In the genomic region with DNA sequence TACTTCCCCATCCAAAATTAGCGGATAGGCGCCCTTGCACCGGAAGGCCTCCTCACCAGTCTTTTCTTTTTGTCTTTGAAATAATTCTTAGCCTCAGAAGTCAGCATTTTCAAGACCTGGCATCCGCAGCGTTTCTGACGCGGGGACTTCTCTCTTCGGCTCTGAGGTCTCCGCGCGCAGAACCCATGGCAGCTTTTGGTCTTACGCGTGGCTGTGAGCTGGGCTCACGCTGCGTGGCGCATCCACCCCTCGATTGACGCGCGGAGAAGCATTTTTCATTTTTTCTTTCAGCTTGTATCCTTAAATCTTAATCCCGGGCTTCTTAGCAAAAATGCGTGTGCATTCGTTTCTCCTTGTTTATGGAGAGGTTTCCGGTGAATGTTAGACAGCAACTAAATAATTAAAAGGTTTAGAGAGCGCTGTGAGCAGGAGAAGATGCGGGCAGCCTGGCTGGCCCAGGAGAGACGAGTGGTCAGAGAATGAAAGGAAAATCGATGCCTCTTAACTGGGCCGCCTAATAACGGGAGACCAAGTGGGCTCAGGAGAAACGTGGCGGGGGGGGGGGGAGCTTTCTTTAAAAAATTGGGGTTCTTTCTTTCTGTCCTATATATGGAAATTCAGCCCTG, we compare ENCODE assay signal across 8 cellular contexts. TPM values are rescaled to one million over a fixed set of nuclear protein-coding genes. Genes with fewer than 3 reads are reported as not detected.
DNase-seq lines count a peak whose midpoint lies in the region; ATAC-seq and TF ChIP-seq lines count a peak whose summit lies in the region.

No MANE protein-coding gene starts in this region.

- no peak overlapping the region for H3K9ac ChIP-seq in iPS-15b (ENCODE audit: low read depth, low read length)
- no peak overlapping the region for H3K9ac ChIP-seq in smooth muscle cell (ENCODE audit: low read depth)

- peaks cover 26% of the 10 kb centered on the region for H3K79me2 ChIP-seq in smooth muscle cell (ENCODE audit: low read depth)

- no peak for TF ChIP-seq CTCF in smooth muscle cell (IDR thresholded peaks at IDR 0.05; ENCODE audit: borderline replicate concordance, insufficient read depth, poor library complexity, severe bottlenecking)

- H3K27ac Mint-ChIP-seq in activated CD8-positive, alpha-beta memory T cell treated with anti-CD3 and anti-CD28 coated beads, Interleukin-2, amount 10 ng/mL, durations not matched to agents 7 days and 5 days: peak overlapping the region; percentile 94

- H3K27me3 ChIP-seq in iPS-15b (ENCODE audit: control insufficient read depth, insufficient read depth, low read length): peaks cover 86% of the 10 kb centered on the region
- peaks cover 57% of the 10 kb centered on the region for H3K27me3 ChIP-seq in smooth muscle cell (ENCODE audit: low read depth)

- CTCF ChIA-PET in activated CD8-positive, alpha-beta memory T cell treated with anti-CD3 and anti-CD28 coated beads, Interleukin-2, amount 10 ng/mL, durations not matched to agents 7 days and 5 days (lab: Charles Lee): interaction anchor here (0.5 to 1.7 kb wide), 10 partner anchors 9 to 424 kb away, joined by 3 to 6 read pairs (median 4); no protein-coding TSS in a partner anchor

- no peak for ATAC-seq in activated CD8-positive, alpha-beta memory T cell treated with anti-CD3 and anti-CD28 coated beads, Interleukin-2, amount 10 ng/mL, durations not matched to agents 7 days and 5 days
- ATAC-seq in GM19395 (IDR thresholded peaks at IDR 0.05; ENCODE audit: unreplicated experiment): no peak
- no peak for ATAC-seq in HG03095 (IDR thresholded peaks at IDR 0.05; ENCODE audit: unreplicated experiment)

- peaks cover 19% of the 10 kb centered on the region for H3K36me3 Mint-ChIP-seq in activated CD8-positive, alpha-beta memory T cell treated with anti-CD3 and anti-CD28 coated beads, Interleukin-2, amount 10 ng/mL, durations not matched to agents 7 days and 5 days

- H3K4me1 Mint-ChIP-seq in activated CD8-positive, alpha-beta memory T cell treated with anti-CD3 and anti-CD28 coated beads, Interleukin-2, amount 10 ng/mL, durations not matched to agents 7 days and 5 days: peaks cover 35% of the 10 kb centered on the region

- peak; percentile 71 for DNase-seq in activated CD8-positive, alpha-beta memory T cell treated with anti-CD3 and anti-CD28 coated beads for 24 hours
- DNase-seq in activated CD8-positive, alpha-beta memory T cell treated with anti-CD3 and anti-CD28 coated beads, Interleukin-2, amount 50 U/mL, for 48 hours: no peak
- no peak for DNase-seq in activated CD8-positive, alpha-beta memory T cell treated with anti-CD3 and anti-CD28 coated beads, Interleukin-2, amount 10 ng/mL, durations not matched to agents 7 days and 5 days
- no peak for DNase-seq in smooth muscle cell (lab: John Stamatoyannopoulos, UW; ENCODE audit: unreplicated experiment)
- no peak for DNase-seq in COLO829 (ENCODE audit: low spot score)

- 5% methylated on average over 32 of the region's 32 CpGs for WGBS in smooth muscle cell (ENCODE audit: low lambda C conversion rate)

- H2AFZ ChIP-seq in smooth muscle cell (ENCODE audit: low read depth): peak overlapping the region; percentile 65

- H3K4me1 ChIP-seq in iPS-15b (ENCODE audit: control insufficient read depth, insufficient read depth, low read length) (peaks cover 3% of the 10 kb centered on the region), smooth muscle cell (ENCODE audit: low read depth) (peaks cover 43% of the 10 kb centered on the region)

- H3K27ac ChIP-seq in smooth muscle cell (ENCODE audit: low read depth): peak overlapping the region; percentile 32

- no peaks in the 10 kb centered on the region for H3K9me3 Mint-ChIP-seq in activated CD8-positive, alpha-beta memory T cell treated with anti-CD3 and anti-CD28 coated beads, Interleukin-2, amount 10 ng/mL, durations not matched to agents 7 days and 5 days (ENCODE audit: low read depth)

- H3K27me3 Mint-ChIP-seq in activated CD8-positive, alpha-beta memory T cell treated with anti-CD3 and anti-CD28 coated beads, Interleukin-2, amount 10 ng/mL, durations not matched to agents 7 days and 5 days: peaks cover 36% of the 10 kb centered on the region

- H3F3A ChIP-seq in smooth muscle cell (ENCODE audit: low read depth): peaks cover 7% of the 10 kb centered on the region

- H3K36me3 ChIP-seq in iPS-15b (ENCODE audit: control insufficient read depth, insufficient read depth, low read length): no peaks in the 10 kb centered on the region
- no peaks in the 10 kb centered on the region for H3K36me3 ChIP-seq in smooth muscle cell (ENCODE audit: low read depth)

- H3K4me3 ChIP-seq in iPS-15b (ENCODE audit: low read depth, low read length): peak overlapping the region; percentile 32
- H3K4me3 ChIP-seq in smooth muscle cell: peak overlapping the region; percentile 64

- H3K4me3 Mint-ChIP-seq in activated CD8-positive, alpha-beta memory T cell treated with anti-CD3 and anti-CD28 coated beads, Interleukin-2, amount 10 ng/mL, durations not matched to agents 7 days and 5 days: peak overlapping the region; percentile 91

- peaks cover 7% of the 10 kb centered on the region for H4K20me1 ChIP-seq in smooth muscle cell (ENCODE audit: low read depth)

- H3K9me3 ChIP-seq in iPS-15b (ENCODE audit: control insufficient read depth, insufficient read depth, low read length) (no peaks in the 10 kb centered on the region), smooth muscle cell (replicated peaks; ENCODE audit: low read depth) (no peaks in the 10 kb centered on the region)

- H3K4me2 ChIP-seq in smooth muscle cell: peak overlapping the region; percentile 88

RNA-seq across cellular contexts. Expression of a gene that starts 2.0 kb away (rescaled TPM):
- total RNA-seq in activated CD8-positive, alpha-beta memory T cell treated with anti-CD3 and anti-CD28 coated beads, Interleukin-2, amount 10 ng/mL, durations not matched to agents 7 days and 5 days: 10 to 100 TPM; 61.5 to 83.4 TPM
- total RNA-seq in smooth muscle cell: 2.3 and 5.2 TPM in 2 replicates
- polyA plus RNA-seq in smooth muscle cell: 6.9 and 22.6 TPM in 2 replicates

Comparison
In these comparisons a context has a peak if more than half of its experiments do, and no peak if none do; other contexts are left out.
1. RNA of a gene that starts 2.0 kb away (total RNA-seq): 61.5 to 83.4 TPM in activated CD8-positive, alpha-beta memory T cell treated with anti-CD3 and anti-CD28 coated beads, Interleukin-2, amount 10 ng/mL, durations not matched to agents 7 days and 5 days; 2.3 to 5.2 TPM in smooth muscle cell; every median in the first group is over 10 times any median in the second.